ENCODE assay signal across 20 cellular contexts in genomic region chr6:122984393-122984792, GRCh38. TPM values are rescaled to one million over a fixed set of nuclear protein-coding genes. Genes with fewer than 3 reads are reported as not detected.
"Had no signal": no experiment of that assay in that cellular context is flagged by ENCODE, and none has a peak within 500 bp of the region (broad histone marks: within the 10 kb centered on the region; RNA-seq: fewer than 3 reads in every experiment).

No MANE protein-coding gene starts in this region.

- H3K36me3 ChIP-seq: heart left ventricle, pancreas, tibial artery, upper lobe of right lung, vagina had no signal

- H3K27ac ChIP-seq: heart left ventricle, pancreas, tibial artery, upper lobe of right lung, vagina had no signal

- ATAC-seq: esophagus mucosa; heart left ventricle; left colon; left ventricle myocardium superior; pancreas; right cardiac atrium; stimulated activated effector memory CD8-positive, alpha-beta T cell treated with anti-CD3 and anti-CD28 coated beads, Interleukin-12 subunit alpha, Interleukin-12 subunit beta, amount 100 ng/mL, for 72 hours; upper lobe of right lung had no signal

- H3K4me3 ChIP-seq: heart left ventricle, lung, pancreas, tibial artery, upper lobe of right lung, vagina had no signal

- H3K27me3 ChIP-seq: heart left ventricle, pancreas, tibial artery, upper lobe of right lung, vagina had no signal

- H3K9me3 ChIP-seq: pancreas, upper lobe of right lung, vagina had no signal

- H3K4me1 ChIP-seq: heart left ventricle, pancreas, tibial artery, upper lobe of right lung, vagina had no signal

- DNase-seq: effector memory CD4-positive, alpha-beta T cell; heart left ventricle; hippocampal formation; left colon; left ventricle myocardium superior; mesenchymal stem cell; midbrain; occipital lobe; pancreas; right cardiac atrium; small intestine; stimulated activated CD4-positive, alpha-beta T cell treated with anti-CD3 and anti-CD28 coated beads, Interleukin-4, amount 100 ng/mL, for 1 hour; stimulated activated CD8-positive, alpha-beta memory T cell treated with anti-CD3 and anti-CD28 coated beads, Interleukin-4, amount 100 ng/mL, for 48 hours; tibial artery; upper lobe of right lung had no signal

RNA-seq across cellular contexts. Expression of gene CLVS2, which starts 11.6 kb away (rescaled TPM):
- total RNA-seq: esophagus mucosa, right cardiac atrium, upper lobe of right lung had no signal
- polyA plus RNA-seq: fibroblast of lung, lung had no signal
